Comparison of ENCODE assay signal across 8 cellular contexts in genomic region chr17:7393613-7394451, GRCh38. TPM values are rescaled to one million over a fixed set of nuclear protein-coding genes. Genes with fewer than 3 reads are reported as not detected.
DNase-seq lines count a peak whose midpoint lies in the region; ATAC-seq and TF ChIP-seq lines count a peak whose summit lies in the region.

No MANE protein-coding gene starts in this region.

- CTCF ChIA-PET in GM10248 (lab: Yijun Ruan, JAX): interaction anchor here (1.3 to 1.9 kb wide), 3 partner anchors 9 to 38 kb away, joined by 3 to 5 read pairs (median 4); partner anchors contain the start of genes TMEM256 and TMEM95

- H3K9me3 ChIP-seq in MM.1S (replicated peaks; ENCODE audit: insufficient read depth, low read length) (no peaks in the 10 kb centered on the region), esophagus squamous epithelium (no peaks in the 10 kb centered on the region), neutrophil (no peaks in the 10 kb centered on the region), aorta (ENCODE audit: control insufficient read depth, low read length) (no peaks in the 10 kb centered on the region)

- POLR2A ChIA-PET in GM10248 (lab: Yijun Ruan, JAX): interaction anchor here (1.0 kb wide), 1 partner anchor 10 kb away, joined by 10 read pairs; the partner anchor contains the start of gene TMEM256

- H3K36me3 ChIP-seq in MM.1S (replicated peaks; ENCODE audit: insufficient read depth, low read length) (no peaks in the 10 kb centered on the region), esophagus squamous epithelium (peaks cover 14 to 45% (median 14%) of the 10 kb centered on the region in 3 donors), neutrophil (no peaks in the 10 kb centered on the region), aorta (ENCODE audit: control insufficient read depth in 1 of 2, insufficient read depth in 2 of 2, low read length in 1 of 2) (no peaks in the 10 kb centered on the region)

- no peak for TF ChIP-seq POLR2A in esophagus squamous epithelium (IDR thresholded peaks at IDR 0.05)

- TF ChIP-seq CTCF in GM10248 (IDR thresholded peaks at IDR 0.05; ENCODE audit: control extremely low read depth, extremely low read depth, low read depth, missing control alignments) (peak; percentile 19), MM.1S (IDR thresholded peaks at IDR 0.05; ENCODE audit: low read length) (no peak), esophagus squamous epithelium (IDR thresholded peaks at IDR 0.05) (no peak), neutrophil (IDR thresholded peaks at IDR 0.05) (no peak)

- peak overlapping the region; percentile 93 for H2AFZ ChIP-seq in MM.1S (ENCODE audit: low read length)

- H3K9ac ChIP-seq in MM.1S (ENCODE audit: low read length): peak overlapping the region; percentile 58; the same call in 1 of the 2 replicates

- peak overlapping the region; percentile 61; the same call in 1 of the 2 replicates for H3K27ac ChIP-seq in MM.1S (ENCODE audit: low read length)
- peak overlapping the region; percentile 87 to 97 (median 94) for H3K27ac ChIP-seq in esophagus squamous epithelium
- H3K27ac ChIP-seq in neutrophil: peak overlapping the region; percentile 87
- H3K27ac ChIP-seq in aorta (ENCODE audit: low read depth in 1 of 2, low read length in 2 of 2): peak overlapping the region; percentile 19 to 45

- no peaks in the 10 kb centered on the region for H3K9me2 ChIP-seq in MM.1S (replicated peaks; ENCODE audit: insufficient read depth, low read length)

- H3K4me3 ChIP-seq in MM.1S (ENCODE audit: low read length): peak overlapping the region; percentile 85
- H3K4me3 ChIP-seq in esophagus squamous epithelium: peak overlapping the region; percentile 75 to 93 (median 86)
- peak overlapping the region; percentile 74 to 93 for H3K4me3 ChIP-seq in neutrophil (ENCODE audit: low read depth in 1 of 2, low read length in 1 of 2)
- H3K4me3 ChIP-seq in aorta (ENCODE audit: low read length in 2 of 2): peak overlapping the region; percentile 53 to 89

- peak; percentile 80 for DNase-seq in GM10248 (ENCODE audit: extremely low spot score)
- peak; percentile 57 for DNase-seq in MM.1S
- peak; percentile 69 for DNase-seq in activated CD8-positive, alpha-beta memory T cell treated with anti-CD3 and anti-CD28 coated beads, Interleukin-2, amount 50 U/mL, for 48 hours
- no peak for DNase-seq in esophagus squamous epithelium (lab: John Stamatoyannopoulos, UW)
- peak in 1 of 2 donors; percentile 74 for DNase-seq in aorta
- DNase-seq in C1 segment of cervical spinal cord (lab: John Stamatoyannopoulos, UW): no peak

- peaks cover 6% of the 10 kb centered on the region; the same call in 1 of the 2 replicates for H3F3A ChIP-seq in MM.1S (ENCODE audit: insufficient read depth, low read length)

- H3K4me2 ChIP-seq in MM.1S (ENCODE audit: low read depth, low read length): peak overlapping the region; percentile 100

- H3K4me1 ChIP-seq in MM.1S (ENCODE audit: low read length) (0 out of 2 replicates have a peak, but pooled peaks cover 3% of the 10 kb centered on the region), esophagus squamous epithelium (peaks cover 11 to 32% (median 17%) of the 10 kb centered on the region in 3 donors), neutrophil (ENCODE audit: control insufficient read depth in 1 of 2, insufficient read depth in 1 of 2, low read depth in 1 of 2, low read length in 1 of 2) (peaks cover 14 to 18% of the 10 kb centered on the region in 2 experiments), aorta (ENCODE audit: control insufficient read depth in 1 of 2, insufficient read depth in 2 of 2, low read length in 2 of 2) (no peaks in the 10 kb centered on the region)

- intact Hi-C loops in esophagus squamous epithelium (cut with DNase I) (no loop called here), aorta (cut with DNase I) (loop anchor here (1.0 to 5.0 kb wide), 2 partner anchors 9 to 37 kb away; partner anchors contain the start of gene TMEM95 (in 1 of the 2))

- no peaks in the 10 kb centered on the region for H3K79me2 ChIP-seq in MM.1S (ENCODE audit: low read length)

- ATAC-seq in GM21825 (IDR thresholded peaks at IDR 0.05; ENCODE audit: unreplicated experiment) (peak; percentile 45), aorta (ENCODE audit: low FRiP score) (peak; percentile 42)

- WGBS in esophagus squamous epithelium, 2 donors: 2 to 7% methylated on average over 12 to 21 of the region's 48 CpGs
- WGBS in aorta, 2 donors: 8 to 9% methylated on average over 43 to 48 of the region's 48 CpGs

- H4K20me1 ChIP-seq in MM.1S (ENCODE audit: insufficient read depth, low read length): no peaks in the 10 kb centered on the region

- H3K27me3 ChIP-seq in MM.1S (replicated peaks; ENCODE audit: insufficient read depth, low read length): no peaks in the 10 kb centered on the region
- H3K27me3 ChIP-seq in esophagus squamous epithelium: no peaks in the 10 kb centered on the region
- peaks cover 16% of the 10 kb centered on the region for H3K27me3 ChIP-seq in neutrophil
- no peaks in the 10 kb centered on the region for H3K27me3 ChIP-seq in aorta (ENCODE audit: control insufficient read depth in 1 of 2, insufficient read depth in 2 of 2, low read length in 1 of 2)

RNA-seq across cellular contexts. Expression of gene PLSCR3, which starts 0.5 kb away (rescaled TPM):
- total RNA-seq in esophagus squamous epithelium (10 to 100 TPM; 18.6 to 33.5 (median 24.7) TPM), aorta (10 to 100 TPM; 41.2 to 43.1 TPM)
- 10 to 100 TPM; 20.5 to 70.8 TPM for polyA plus RNA-seq in aorta

RNA-seq across cellular contexts. Expression of gene TMEM256, which starts 10.1 kb away (rescaled TPM):
- total RNA-seq in esophagus squamous epithelium (10 to 100 TPM; 27.9 to 88.0 (median 66.7) TPM), aorta (10 to 100 TPM; 35.0 to 40.1 TPM)
- polyA plus RNA-seq in aorta: 100 to 1,000 TPM; 134 to 224 TPM

RNA-seq across cellular contexts. Expression of gene TNK1, which starts 12.9 kb away (rescaled TPM):
- total RNA-seq in esophagus squamous epithelium (10 to 100 TPM in 2 of 4 donors, 1 to 10 TPM in 2; 6.2 to 15.2 (median 9.9) TPM), aorta (1 to 10 TPM; 2.4 to 6.6 TPM)
- polyA plus RNA-seq in aorta: 1 to 10 TPM; 1.9 to 3.1 TPM

RNA-seq across cellular contexts. Expression of gene NLGN2, which starts 13.8 kb away (rescaled TPM):
- total RNA-seq in esophagus squamous epithelium (1 to 10 TPM; 1.4 to 5.3 (median 2.0) TPM), aorta (10 to 100 TPM; 32.9 to 49.9 TPM)
- 10 to 100 TPM in 1 of 2 donors, 1 to 10 TPM in 1; 2.4 to 28.8 TPM for polyA plus RNA-seq in aorta

RNA-seq across cellular contexts. Expression of gene SPEM1, which starts 26.3 kb away (rescaled TPM):
- total RNA-seq in esophagus squamous epithelium (not detected), aorta (not detected)
- not detected for polyA plus RNA-seq in aorta

Comparison
In these comparisons a context has a peak if more than half of its experiments do, and no peak if none do; other contexts are left out.
1. DNase-seq: peak in GM10248 (single experiment), MM.1S (single experiment) and activated CD8-positive, alpha-beta memory T cell treated with anti-CD3 and anti-CD28 coated beads, Interleukin-2, amount 50 U/mL, for 48 hours (single experiment); none in esophagus squamous epithelium (single experiment) and C1 segment of cervical spinal cord (0 of 14).
2. H3K27ac ChIP-seq: peak in every context shown above with its lines; median percentile 94 in esophagus squamous epithelium; 87 in neutrophil; 61 in MM.1S; 32 in aorta.
3. Peak in every context shown above with its lines, with median percentiles within 50 percentile points of each other: H3K4me3 ChIP-seq.